Comparison of ENCODE assay signal across 9 cellular contexts in the genomic region with DNA sequence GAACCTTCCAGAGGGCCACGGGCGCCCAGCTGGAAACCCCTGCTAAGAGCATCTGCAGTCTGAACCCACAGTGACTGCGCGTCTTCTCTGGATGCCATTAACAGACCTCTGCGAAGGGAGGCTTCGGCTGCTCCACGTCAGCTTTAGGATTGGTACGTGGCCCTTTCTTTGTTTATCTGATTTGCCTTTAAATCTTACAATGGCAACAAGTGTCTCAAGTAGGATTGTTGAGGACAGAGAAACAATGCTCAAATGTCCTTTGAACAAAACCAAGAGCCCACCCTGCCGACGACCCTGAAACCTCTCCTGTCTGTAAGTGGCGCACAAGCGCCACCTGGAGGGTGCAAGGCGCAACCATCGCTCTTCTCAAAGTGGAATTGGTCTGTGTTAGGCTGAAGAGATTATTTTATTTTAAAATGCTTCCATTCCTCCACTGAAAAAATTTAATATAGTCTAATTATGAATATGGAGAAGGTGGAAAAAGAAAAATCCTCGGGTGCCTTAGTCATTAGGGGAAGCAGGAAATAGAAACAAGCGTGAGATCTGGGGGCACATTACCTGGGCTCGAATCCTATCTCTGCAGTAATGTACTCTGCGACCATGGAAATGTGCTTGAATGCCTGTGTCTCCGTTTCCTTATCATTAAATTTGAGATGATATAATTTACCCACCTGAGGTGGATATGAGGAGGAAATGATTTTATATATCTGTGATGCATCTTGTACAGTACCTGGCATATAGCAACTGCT.
A peak's percentile ranks its signal among the peaks of the same experiment; 100 is the strongest.
DNase-seq lines count a peak whose midpoint lies in the region; ATAC-seq and TF ChIP-seq lines count a peak whose summit lies in the region.
"Had no signal": no experiment of that assay in that cellular context is flagged by ENCODE, and none has a peak within 500 bp of the region (broad histone marks: within the 10 kb centered on the region; RNA-seq: fewer than 3 reads in every experiment).

No MANE protein-coding gene starts in this region.

- H3K27me3 ChIP-seq in heart right ventricle: peaks cover 0 to 5% (median 0%) of the 10 kb centered on the region in 7 donors

- peaks cover 6% of the 10 kb centered on the region for H3K4me1 Mint-ChIP-seq in activated naive CD4-positive, alpha-beta T cell treated with anti-CD3 and anti-CD28 coated beads, Interleukin-2, amount 10 ng/mL, durations not matched to agents 7 days and 5 days

- no peaks in the 10 kb centered on the region for H3K9me3 ChIP-seq in heart right ventricle

- WGBS in heart right ventricle, 2 donors: 20 to 21% methylated on average over 19 of the region's 19 CpGs

- no peak overlapping the region for H3K27ac Mint-ChIP-seq in activated naive CD4-positive, alpha-beta T cell treated with anti-CD3 and anti-CD28 coated beads, Interleukin-2, amount 10 ng/mL, durations not matched to agents 7 days and 5 days
- H3K27ac Mint-ChIP-seq: activated naive CD4-positive, alpha-beta T cell treated with anti-CD3 and anti-CD28 coated beads, Interleukin-2, amount 50 U/mL, for 72 hours had no signal

- intact Hi-C loops in heart right ventricle (cut with DNase I) (loop anchor here (1.0 to 10.0 kb wide), 11 partner anchors 73 to 835 kb away; a partner anchor contains a TSS), posterior vena cava (cut with DNase I) (loop anchor here (2.0 to 10.0 kb wide), 2 partner anchors 129 to 835 kb away; no protein-coding TSS in a partner anchor)

- no peaks in the 10 kb centered on the region for H3K36me3 Mint-ChIP-seq in activated naive CD4-positive, alpha-beta T cell treated with anti-CD3 and anti-CD28 coated beads, Interleukin-2, amount 10 ng/mL, durations not matched to agents 7 days and 5 days
- H3K36me3 Mint-ChIP-seq: activated naive CD4-positive, alpha-beta T cell treated with anti-CD3 and anti-CD28 coated beads, Interleukin-2, amount 50 U/mL, for 72 hours had no signal

- peaks cover 0 to 58% (median 23%) of the 10 kb centered on the region in 9 donors for H3K4me1 ChIP-seq in heart right ventricle

- H3K36me3 ChIP-seq in heart right ventricle: no peaks in the 10 kb centered on the region

- TF ChIP-seq CTCF in heart right ventricle (IDR thresholded peaks at IDR 0.05): peak; percentile 76 to 97 (median 95)

- peak overlapping the region in 9 of 10 donors; percentile 19 to 77 (median 62) for H3K27ac ChIP-seq in heart right ventricle

- DNase-seq in ELR (ENCODE audit: low read depth): peak; percentile 54
- peak; percentile 58 for DNase-seq in HEK293T (ENCODE audit: extremely low spot score)
- DNase-seq in NCI-H526 (lab: John Stamatoyannopoulos, UW): peak; percentile 44 to 83
- peak; percentile 38 for DNase-seq in activated naive CD4-positive, alpha-beta T cell treated with anti-CD3 and anti-CD28 coated beads, Interleukin-2, amount 10 ng/mL, durations not matched to agents 7 days and 5 days
- DNase-seq in heart right ventricle: peak; percentile 42 to 54
- DNase-seq in posterior vena cava (ENCODE audit: low spot score): peak; percentile 83
- DNase-seq in T1000 (lab: John Stamatoyannopoulos, UW): no peak

- peak overlapping the region in 8 of 10 donors; percentile 11 to 48 (median 42) for H3K4me3 ChIP-seq in heart right ventricle

- H3K9me3 Mint-ChIP-seq in activated naive CD4-positive, alpha-beta T cell treated with anti-CD3 and anti-CD28 coated beads, Interleukin-2, amount 10 ng/mL, durations not matched to agents 7 days and 5 days: no peaks in the 10 kb centered on the region
- H3K9me3 Mint-ChIP-seq: activated naive CD4-positive, alpha-beta T cell treated with anti-CD3 and anti-CD28 coated beads, Interleukin-2, amount 50 U/mL, for 72 hours had no signal

- ATAC-seq in heart right ventricle: peak; percentile 60 to 87 (median 71)
- no peak for ATAC-seq in HG03565 (IDR thresholded peaks at IDR 0.05; ENCODE audit: unreplicated experiment)

- peaks cover 15% of the 10 kb centered on the region for H3K27me3 Mint-ChIP-seq in activated naive CD4-positive, alpha-beta T cell treated with anti-CD3 and anti-CD28 coated beads, Interleukin-2, amount 10 ng/mL, durations not matched to agents 7 days and 5 days

- CTCF ChIA-PET in HEK293T (lab: Yijun Ruan, JAX): interaction anchor here (0.6 to 1.3 kb wide), 4 partner anchors 115 to 500 kb away, joined by 3 to 5 read pairs (median 4); no protein-coding TSS in a partner anchor
- CTCF ChIA-PET in activated naive CD4-positive, alpha-beta T cell treated with anti-CD3 and anti-CD28 coated beads, Interleukin-2, amount 10 ng/mL, durations not matched to agents 7 days and 5 days (lab: Charles Lee): interaction anchor here (0.7 to 1.5 kb wide), 6 partner anchors 129 to 840 kb away, joined by 3 to 7 read pairs (median 4); no protein-coding TSS in a partner anchor

- H3K4me3 Mint-ChIP-seq in activated naive CD4-positive, alpha-beta T cell treated with anti-CD3 and anti-CD28 coated beads, Interleukin-2, amount 10 ng/mL, durations not matched to agents 7 days and 5 days: no peak overlapping the region

- POLR2A ChIA-PET in HEK293T (lab: Yijun Ruan, JAX): no interaction called here

TF ChIP-seq in HEK293T, 16 proteins besides CTCF, POLR2A, EP300 and RAD21:
- TF ChIP-seq, protein P1, sequence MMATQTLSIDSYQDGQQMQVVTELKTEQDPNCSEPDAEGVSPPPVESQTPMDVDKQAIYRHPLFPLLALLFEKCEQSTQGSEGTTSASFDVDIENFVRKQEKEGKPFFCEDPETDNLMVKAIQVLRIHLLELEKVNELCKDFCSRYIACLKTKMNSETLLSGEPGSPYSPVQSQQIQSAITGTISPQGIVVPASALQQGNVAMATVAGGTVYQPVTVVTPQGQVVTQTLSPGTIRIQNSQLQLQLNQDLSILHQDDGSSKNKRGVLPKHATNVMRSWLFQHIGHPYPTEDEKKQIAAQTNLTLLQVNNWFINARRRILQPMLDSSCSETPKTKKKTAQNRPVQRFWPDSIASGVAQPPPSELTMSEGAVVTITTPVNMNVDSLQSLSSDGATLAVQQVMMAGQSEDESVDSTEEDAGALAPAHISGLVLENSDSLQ (IDR thresholded peaks at IDR 0.05): no peak
- TF ChIP-seq TARDBP (IDR thresholded peaks at IDR 0.05) (no peak), FOXK2 (IDR thresholded peaks at IDR 0.05) (no peak), ZNF384 (IDR thresholded peaks at IDR 0.05) (no peak), SP1 (IDR thresholded peaks at IDR 0.05) (no peak), SUZ12 (IDR thresholded peaks at IDR 0.05) (no peak), HDGF (IDR thresholded peaks at IDR 0.05; ENCODE audit: borderline replicate concordance) (no peak), ELF4 (IDR thresholded peaks at IDR 0.05) (no peak), LEF1 (IDR thresholded peaks at IDR 0.05; ENCODE audit: borderline replicate concordance) (no peak), FOXM1 (IDR thresholded peaks at IDR 0.05; ENCODE audit: borderline replicate concordance) (no peak), BHLHE40 (IDR thresholded peaks at IDR 0.05; ENCODE audit: borderline replicate concordance) (no peak), ARNT (IDR thresholded peaks at IDR 0.05) (no peak), L3MBTL2 (conservative IDR thresholded peaks at IDR 0.05) (no peak), NFRKB (IDR thresholded peaks at IDR 0.05) (no peak)
